9 cellular contexts compared by ENCODE assay signal in genomic region chr15:33195283-33195682, GRCh38. TPM values are rescaled to one million over a fixed set of nuclear protein-coding genes. Genes with fewer than 3 reads are reported as not detected.
A peak's percentile ranks its signal among the peaks of the same experiment; 100 is the strongest.
DNase-seq lines count a peak whose midpoint lies in the region; ATAC-seq, FAIRE-seq and TF ChIP-seq lines count a peak whose summit lies in the region.
"Had no signal": no experiment of that assay in that cellular context is flagged by ENCODE, and none has a peak within 500 bp of the region (broad histone marks: within the 10 kb centered on the region; RNA-seq: fewer than 3 reads in every experiment).

No MANE protein-coding gene starts in this region.

- H3K36me3 ChIP-seq in bronchial epithelial cell (ENCODE audit: control insufficient read depth, insufficient read depth, low read length) (no peaks in the 10 kb centered on the region), upper lobe of left lung (no peaks in the 10 kb centered on the region)
- H3K36me3 ChIP-seq: neutrophil had no signal

- no peak for TF ChIP-seq CTCF in bronchial epithelial cell (IDR thresholded peaks at IDR 0.05; ENCODE audit: insufficient read depth, low read length, severe bottlenecking)
- TF ChIP-seq CTCF in mesothelial cell of epicardium (IDR thresholded peaks at IDR 0.05; ENCODE audit: unreplicated experiment) = no peak
- no peak for TF ChIP-seq CTCF in upper lobe of left lung (IDR thresholded peaks at IDR 0.05)

- H3K4me3 ChIP-seq in bronchial epithelial cell (ENCODE audit: low read depth, low read length) = peak overlapping the region; percentile 55
- peak overlapping the region in 3 of 4 donors; percentile 47 to 56 (median 53) for H3K4me3 ChIP-seq in upper lobe of left lung

- ATAC-seq in upper lobe of left lung (ENCODE audit: low FRiP score in 2 of 2) = no peak
- no peak for ATAC-seq in GM19397 (IDR thresholded peaks at IDR 0.05; ENCODE audit: unreplicated experiment)
- ATAC-seq in HG02870 (IDR thresholded peaks at IDR 0.05; ENCODE audit: unreplicated experiment) = no peak

- peak; percentile 21 for DNase-seq in activated naive CD4-positive, alpha-beta T cell treated with anti-CD3 and anti-CD28 coated beads, Interleukin-2, amount 10 ng/mL, durations not matched to agents 7 days and 5 days
- DNase-seq in activated naive CD4-positive, alpha-beta T cell treated with Interleukin-2 at 50 U/mL for 16 hours = no peak
- DNase-seq in bronchial epithelial cell (ENCODE audit: low read depth) (peak; percentile 15), mesothelial cell of epicardium (ENCODE audit: low spot score in 2 of 2, unreplicated experiment in 2 of 2) (no peak), upper lobe of left lung (no peak), Ammon's horn (ENCODE audit: low spot score) (no peak)

- peak overlapping the region in 3 of 4 donors; percentile 7 to 75 (median 63) for H3K27ac ChIP-seq in upper lobe of left lung
- H3K27ac ChIP-seq: neutrophil had no signal

- H3K27ac Mint-ChIP-seq in activated naive CD4-positive, alpha-beta T cell treated with anti-CD3 and anti-CD28 coated beads, Interleukin-2, amount 10 ng/mL, durations not matched to agents 7 days and 5 days = peak overlapping the region; percentile 86
- H3K27ac Mint-ChIP-seq in mesothelial cell of epicardium = peak overlapping the region; percentile 50

- H3K4me3 Mint-ChIP-seq in activated naive CD4-positive, alpha-beta T cell treated with anti-CD3 and anti-CD28 coated beads, Interleukin-2, amount 10 ng/mL, durations not matched to agents 7 days and 5 days = peak overlapping the region; percentile 74
- peak overlapping the region; percentile 76 for H3K4me3 Mint-ChIP-seq in mesothelial cell of epicardium

- CTCF ChIA-PET in activated naive CD4-positive, alpha-beta T cell treated with anti-CD3 and anti-CD28 coated beads, Interleukin-2, amount 10 ng/mL, durations not matched to agents 7 days and 5 days (lab: Charles Lee) = interaction anchor here (0.8 kb wide), 1 partner anchor 38 kb away, joined by 4 read pairs; no protein-coding TSS in a partner anchor

- FAIRE-seq in bronchial epithelial cell (lab: Jason Lieb, UNC) = no peak

- TF ChIP-seq POLR2A in upper lobe of left lung (IDR thresholded peaks at IDR 0.05) = no peak

- no peak for TF ChIP-seq EP300 in upper lobe of left lung (IDR thresholded peaks at IDR 0.05)

- H3K4me1 ChIP-seq in upper lobe of left lung = peaks cover 0 to 8% (median 5%) of the 10 kb centered on the region in 4 donors

- peaks cover 20% of the 10 kb centered on the region for H3K4me1 Mint-ChIP-seq in activated naive CD4-positive, alpha-beta T cell treated with anti-CD3 and anti-CD28 coated beads, Interleukin-2, amount 10 ng/mL, durations not matched to agents 7 days and 5 days
- peaks cover 9% of the 10 kb centered on the region for H3K4me1 Mint-ChIP-seq in mesothelial cell of epicardium

- H3K9me3 Mint-ChIP-seq in activated naive CD4-positive, alpha-beta T cell treated with anti-CD3 and anti-CD28 coated beads, Interleukin-2, amount 10 ng/mL, durations not matched to agents 7 days and 5 days = no peaks in the 10 kb centered on the region
- no peaks in the 10 kb centered on the region for H3K9me3 Mint-ChIP-seq in mesothelial cell of epicardium

- H3K36me3 Mint-ChIP-seq in activated naive CD4-positive, alpha-beta T cell treated with anti-CD3 and anti-CD28 coated beads, Interleukin-2, amount 10 ng/mL, durations not matched to agents 7 days and 5 days = no peaks in the 10 kb centered on the region
- no peaks in the 10 kb centered on the region for H3K36me3 Mint-ChIP-seq in mesothelial cell of epicardium

- H3K9me3 ChIP-seq in upper lobe of left lung = no peaks in the 10 kb centered on the region
- H3K9me3 ChIP-seq: neutrophil had no signal

- H3K27me3 Mint-ChIP-seq in activated naive CD4-positive, alpha-beta T cell treated with anti-CD3 and anti-CD28 coated beads, Interleukin-2, amount 10 ng/mL, durations not matched to agents 7 days and 5 days = peaks cover 25% of the 10 kb centered on the region
- H3K27me3 Mint-ChIP-seq in mesothelial cell of epicardium (ENCODE audit: low read depth) = peaks cover 40% of the 10 kb centered on the region

- 48 to 56% methylated on average over 7 of the region's 7 CpGs for WGBS in upper lobe of left lung, 2 donors

- H3K27me3 ChIP-seq in bronchial epithelial cell (ENCODE audit: control insufficient read depth, insufficient read depth, low read length) (peaks cover 11% of the 10 kb centered on the region), upper lobe of left lung (no peaks in the 10 kb centered on the region)

RNA-seq across cellular contexts. Expression of gene FMN1, which starts 0.8 kb away (rescaled TPM):
- total RNA-seq in bronchial epithelial cell (1.6 and 2.2 TPM in 2 replicates), mesothelial cell of epicardium (1.1 to 1.6 TPM (median 1.2 TPM) in 3 replicates), upper lobe of left lung (100 to 1,000 TPM in 1 of 6 donors, 10 to 100 TPM in 5; 20.2 to 176 (median 53.8) TPM)

Comparison
In these comparisons a context has a peak if more than half of its experiments do, and no peak if none do; other contexts are left out.
1. DNase-seq: peak in activated naive CD4-positive, alpha-beta T cell treated with anti-CD3 and anti-CD28 coated beads, Interleukin-2, amount 10 ng/mL, durations not matched to agents 7 days and 5 days (single experiment) and bronchial epithelial cell (single experiment); none in activated naive CD4-positive, alpha-beta T cell treated with Interleukin-2 at 50 U/mL for 16 hours (single experiment), mesothelial cell of epicardium (0 of 2), upper lobe of left lung (0 of 2) and Ammon's horn (single experiment).